9 cellular contexts compared by ENCODE assay signal in the genomic region with DNA sequence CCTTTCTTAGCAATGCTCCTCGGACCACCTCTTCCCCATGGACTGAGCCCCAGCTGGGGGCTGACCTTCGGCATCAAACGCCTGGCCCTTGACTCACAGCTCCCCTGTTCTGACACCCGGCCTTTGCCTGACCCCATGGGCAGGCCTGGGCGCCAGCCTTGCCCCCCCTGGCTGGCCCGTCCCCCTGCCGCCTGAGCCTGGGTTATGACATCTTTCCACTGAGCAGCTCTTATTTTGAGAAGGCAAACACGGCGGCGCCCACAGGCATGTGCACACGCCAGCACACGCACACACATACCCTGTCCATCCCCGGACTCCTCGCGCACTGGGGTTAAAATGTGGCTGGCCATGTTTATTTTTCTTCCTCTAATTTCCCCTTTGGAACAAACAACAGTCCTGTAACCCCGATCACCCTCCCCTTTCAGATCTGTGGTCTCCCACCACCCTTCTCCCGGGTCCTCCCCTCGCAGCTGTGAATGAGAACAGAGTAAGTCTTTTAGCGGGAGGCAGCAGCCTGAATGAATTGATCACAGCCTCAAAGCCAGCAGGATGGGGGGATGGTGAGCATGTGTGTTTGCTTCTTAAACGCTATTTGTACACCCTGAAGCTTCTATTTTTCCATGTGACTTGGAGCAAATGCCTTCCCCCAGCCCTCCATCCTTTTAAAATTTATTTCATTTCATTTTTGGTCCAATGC. TPM values are rescaled to one million over a fixed set of nuclear protein-coding genes. Genes with fewer than 3 reads are reported as not detected.
A peak's percentile ranks its signal among the peaks of the same experiment; 100 is the strongest.
DNase-seq lines count a peak whose midpoint lies in the region; ATAC-seq, FAIRE-seq and TF ChIP-seq lines count a peak whose summit lies in the region.
"Had no signal": no experiment of that assay in that cellular context is flagged by ENCODE, and none has a peak within 500 bp of the region (broad histone marks: within the 10 kb centered on the region; RNA-seq: fewer than 3 reads in every experiment).

No MANE protein-coding gene starts in this region.

- H3K36me3 ChIP-seq in SJSA1 (no peaks in the 10 kb centered on the region), pancreas (no peaks in the 10 kb centered on the region)

- TF ChIP-seq CTCF in foreskin keratinocyte (conservative IDR thresholded peaks at IDR 0.05) (no peak), pancreas (IDR thresholded peaks at IDR 0.05) (no peak)

- 30 to 38% methylated on average over 20 of the region's 20 CpGs for WGBS in pancreas, 2 donors

- peak overlapping the region; percentile 85 for H3K27ac ChIP-seq in SJSA1
- no peak overlapping the region for H3K27ac ChIP-seq in foreskin keratinocyte
- peak overlapping the region; percentile 52 to 87 (median 80) for H3K27ac ChIP-seq in pancreas

- H3K4me1 ChIP-seq in SJSA1 (replicated peaks) (peaks cover 62% of the 10 kb centered on the region), foreskin keratinocyte (peaks cover 5% of the 10 kb centered on the region), pancreas (peaks cover 19 to 36% (median 20%) of the 10 kb centered on the region in 3 donors)

- H3K4me3 ChIP-seq in SJSA1 (no peak overlapping the region), pancreas (no peak overlapping the region)

- ATAC-seq in foreskin keratinocyte (peak; percentile 59), pancreas (peak; percentile 28 to 47 (median 46)), GM18519 (IDR thresholded peaks at IDR 0.05; ENCODE audit: low FRiP score, unreplicated experiment) (no peak)

- intact Hi-C loops in pancreas (cut with DNase I): no loop called here

- in situ Hi-C loops in G401 (cut with HindIII; ENCODE audit: low sequenced_read_pairs): no loop called here

- no peak for FAIRE-seq in pancreas (lab: Jason Lieb, UNC)

- H3K27me3 ChIP-seq in SJSA1 (replicated peaks) (no peaks in the 10 kb centered on the region), foreskin keratinocyte (peaks cover 94% of the 10 kb centered on the region), pancreas (no peaks in the 10 kb centered on the region)

- DNase-seq in G401 (ENCODE audit: low spot score) (peak; percentile 25), SJSA1 (ENCODE audit: low read depth in 1 of 2, low spot score in 2 of 2) (peak; percentile 96 to 97), foreskin keratinocyte (peak; percentile 51 to 55), pancreas (peak in 2 of 6 donors; percentile 39 to 58), DMS114 treated with DMSO at 0.1 percent for 48 hours (lab: John Stamatoyannopoulos, UW; ENCODE audit: unreplicated experiment) (no peak)
- DNase-seq in activated CD4-positive, alpha-beta T cell treated with anti-CD3 and anti-CD28 coated beads, Interleukin-2, amount 50 U/mL, for 48 hours: no peak
- DNase-seq in activated naive CD4-positive, alpha-beta T cell treated with anti-CD3 and anti-CD28 coated beads, Interleukin-2, amount 50 U/mL, for 16 hours: no peak
- DNase-seq: naive B cell had no signal

- H3K9me3 ChIP-seq in SJSA1 (replicated peaks): no peaks in the 10 kb centered on the region
- no peaks in the 10 kb centered on the region for H3K9me3 ChIP-seq in pancreas

RNA-seq across cellular contexts. Expression of gene ATOH8, which starts 11.8 kb away (rescaled TPM):
- total RNA-seq in G401 (2014; rRNA removed; shearing (Covaris generic)): 18.9 and 25.8 TPM in 2 replicates
- 9.8 and 16.4 TPM in 2 replicates for total RNA-seq in SJSA1 (2014; rRNA removed; shearing (Covaris generic))
- not detected in 2 replicates for total RNA-seq in foreskin keratinocyte
- not detected in 2 replicates for polyA plus RNA-seq in foreskin keratinocyte
- 1 to 10 TPM; 1.7 to 4.3 (median 3.0) TPM for total RNA-seq in pancreas
- 10 to 100 TPM in 1 of 2 donors, 1 to 10 TPM in 1; 8.9 to 13.9 TPM for polyA plus RNA-seq in pancreas

RNA-seq across cellular contexts. Expression of gene GNLY, which starts 47.8 kb away (rescaled TPM):
- total RNA-seq in G401 (2014; rRNA removed; shearing (Covaris generic)): not detected in 2 replicates
- not detected in 2 replicates for total RNA-seq in SJSA1 (2014; rRNA removed; shearing (Covaris generic))
- not detected in 2 replicates for total RNA-seq in foreskin keratinocyte
- polyA plus RNA-seq in foreskin keratinocyte: not detected in 2 replicates
- total RNA-seq in pancreas: 1 to 10 TPM in 1 of 6 donors, under 1 TPM in 2, not detected in 3; 0.75 to 1.3 (median 0.76) TPM
- 1 to 10 TPM in 1 of 2 donors, under 1 TPM in 1; 0.28 to 1.3 TPM for polyA plus RNA-seq in pancreas

Comparison
In these comparisons a context has a peak if more than half of its experiments do, and no peak if none do; other contexts are left out.
1. DNase-seq: peak in G401 (single experiment), SJSA1 (2 of 2) and foreskin keratinocyte (2 of 2); none in DMS114 treated with DMSO at 0.1 percent for 48 hours (single experiment), activated CD4-positive, alpha-beta T cell treated with anti-CD3 and anti-CD28 coated beads, Interleukin-2, amount 50 U/mL, for 48 hours (0 of 2) and activated naive CD4-positive, alpha-beta T cell treated with anti-CD3 and anti-CD28 coated beads, Interleukin-2, amount 50 U/mL, for 16 hours (single experiment).